8 cellular contexts compared by ENCODE assay signal in the genomic region with DNA sequence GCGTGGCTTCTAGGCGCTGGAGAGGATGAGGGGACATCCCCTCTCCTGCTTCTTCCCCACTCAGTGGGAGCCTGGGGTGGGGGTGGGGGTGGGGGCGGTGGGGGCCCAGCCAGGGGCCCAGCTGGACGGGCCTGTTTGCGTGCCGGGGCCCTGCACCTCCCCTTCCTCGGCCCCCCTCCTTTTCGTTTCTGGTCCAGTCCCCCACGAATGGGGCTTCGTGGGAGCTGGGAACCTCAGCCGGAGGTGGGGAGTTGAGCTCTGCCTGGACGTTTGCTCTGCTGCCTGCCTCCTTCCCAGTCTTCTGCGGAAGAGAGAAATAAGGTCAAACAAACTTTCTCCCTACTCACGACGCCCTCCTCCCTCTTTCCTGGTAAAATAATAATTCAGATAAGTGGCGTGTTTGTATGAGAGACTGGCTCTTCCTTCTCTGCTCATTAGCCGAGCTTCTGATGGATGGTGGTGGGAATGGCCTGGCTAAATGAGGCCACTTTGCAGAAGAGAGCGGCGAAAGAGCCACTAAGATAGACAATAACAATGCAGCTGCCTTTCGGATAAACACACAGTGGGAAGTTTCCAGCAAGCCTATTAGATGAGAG. TPM values are rescaled to one million over a fixed set of nuclear protein-coding genes. Genes with fewer than 3 reads are reported as not detected.
DNase-seq lines count a peak whose midpoint lies in the region; ATAC-seq and TF ChIP-seq lines count a peak whose summit lies in the region.

No MANE protein-coding gene starts in this region.

- ATAC-seq in GM19463 (IDR thresholded peaks at IDR 0.05; ENCODE audit: unreplicated experiment): peak; percentile 8
- no peak for ATAC-seq in HG03196 (IDR thresholded peaks at IDR 0.05; ENCODE audit: unreplicated experiment)

- peak overlapping the region in 6 of 7 donors; percentile 46 to 84 (median 69) for H3K27ac Mint-ChIP-seq in CD14-positive monocyte
- H3K27ac Mint-ChIP-seq in osteocyte (ENCODE audit: unreplicated experiment): peak overlapping the region; percentile 88

- peak overlapping the region; percentile 87 to 93 for H3K4me3 Mint-ChIP-seq in CD14-positive monocyte
- peak overlapping the region; percentile 92 for H3K4me3 Mint-ChIP-seq in osteocyte (ENCODE audit: unreplicated experiment)

- H3K4me1 Mint-ChIP-seq in CD14-positive monocyte (peaks cover 13% of the 10 kb centered on the region), osteocyte (ENCODE audit: unreplicated experiment) (peaks cover 25% of the 10 kb centered on the region)

- TF ChIP-seq CTCF in CD14-positive monocyte (IDR thresholded peaks at IDR 0.05): no peak
- no peak for TF ChIP-seq CTCF in osteocyte (IDR thresholded peaks at IDR 0.05)

- H3K9me3 Mint-ChIP-seq in CD14-positive monocyte (peaks cover 0 to 2% (median 0%) of the 10 kb centered on the region in 7 donors), osteocyte (ENCODE audit: unreplicated experiment) (no peaks in the 10 kb centered on the region)

- no peaks in the 10 kb centered on the region for H3K36me3 Mint-ChIP-seq in CD14-positive monocyte
- peaks cover 9% of the 10 kb centered on the region for H3K36me3 Mint-ChIP-seq in osteocyte (ENCODE audit: unreplicated experiment)

- H3K27me3 Mint-ChIP-seq in CD14-positive monocyte (ENCODE audit: low read depth in 3 of 3) (peaks cover 10 to 16% (median 14%) of the 10 kb centered on the region in 3 donors), osteocyte (ENCODE audit: unreplicated experiment) (no peaks in the 10 kb centered on the region)

- intact Hi-C loops in CD14-positive monocyte (cut with micrococcal nuclease): no loop called here
- intact Hi-C loops in head of caudate nucleus (cut with DNase I): loop anchor here (10.0 kb wide), 1 partner anchor 74 kb away; a partner anchor contains a TSS

- no peak for DNase-seq in CD14-positive monocyte (ENCODE audit: low spot score)
- DNase-seq in NCI-H2081 treated with DMSO at 0.1 percent for 48 hours (lab: John Stamatoyannopoulos, UW): peak; percentile 26
- peak; percentile 18 for DNase-seq in activated naive CD4-positive, alpha-beta T cell treated with anti-CD3 and anti-CD28 coated beads, Interleukin-2, amount 50 U/mL, for 16 hours
- peak in 34 of 42 donors; percentile 10 to 61 (median 28) for DNase-seq in head of caudate nucleus
- DNase-seq in osteocyte (ENCODE audit: extremely low spot score, unreplicated experiment): no peak
- no peak for DNase-seq in NCI-H2196 treated with DMSO at 0.1 percent for 48 hours (lab: John Stamatoyannopoulos, UW; ENCODE audit: unreplicated experiment)

RNA-seq across cellular contexts. Expression of a gene that starts 0.8 kb away (rescaled TPM):
- 1 to 10 TPM; 2.0 to 2.2 TPM for polyA plus RNA-seq in CD14-positive monocyte
- total RNA-seq in osteocyte: 49.2 and 49.3 TPM in 2 replicates

Comparison
In these comparisons a context has a peak if more than half of its experiments do, and no peak if none do; other contexts are left out.
1. DNase-seq: peak in NCI-H2081 treated with DMSO at 0.1 percent for 48 hours (single experiment), activated naive CD4-positive, alpha-beta T cell treated with anti-CD3 and anti-CD28 coated beads, Interleukin-2, amount 50 U/mL, for 16 hours (single experiment) and head of caudate nucleus (34 of 42); none in CD14-positive monocyte (single experiment), osteocyte (single experiment) and NCI-H2196 treated with DMSO at 0.1 percent for 48 hours (single experiment).